ENCODE assay signal across 20 cellular contexts in genomic region chr14:79298373-79298772, GRCh38.
"Had no signal": no experiment of that assay in that cellular context is flagged by ENCODE, and none has a peak within 500 bp of the region (broad histone marks: within the 10 kb centered on the region; RNA-seq: fewer than 3 reads in every experiment).

No MANE protein-coding gene starts in this region.

- H3K27ac ChIP-seq: right atrium auricular region, skin epidermis, stomach, thoracic aorta, transverse colon had no signal

- H3K36me3 ChIP-seq: right atrium auricular region, stomach, thoracic aorta, transverse colon had no signal

- H3K4me3 Mint-ChIP-seq: naive thymus-derived CD8-positive, alpha-beta T cell; neural crest cell had no signal

- H3K27ac Mint-ChIP-seq: naive thymus-derived CD8-positive, alpha-beta T cell had no signal

- H3K36me3 Mint-ChIP-seq: naive thymus-derived CD8-positive, alpha-beta T cell had no signal

- DNase-seq: dermis blood vessel endothelial cell; erythroblast; foreskin melanocyte; head of caudate nucleus; hippocampal formation; mucosa of descending colon; naive thymus-derived CD8-positive, alpha-beta T cell; posterior cingulate gyrus; sigmoid colon; stimulated activated CD4-positive, alpha-beta T cell treated with anti-CD3 and anti-CD28 coated beads, Interleukin-12 subunit alpha, Interleukin-12 subunit beta, amount 100 ng/mL, for 4 hours; stimulated activated naive CD4-positive, alpha-beta T cell; stomach; substantia nigra; transverse colon had no signal

- ATAC-seq: naive thymus-derived CD8-positive, alpha-beta T cell had no signal

- H3K27me3 ChIP-seq: right atrium auricular region, sigmoid colon, stomach, transverse colon had no signal

- FAIRE-seq: colon, endothelial cell of umbilical vein had no signal

- H3K4me3 ChIP-seq: mucosa of descending colon, right atrium auricular region, sigmoid colon, skin epidermis, stomach, thoracic aorta, transverse colon had no signal

- H3K9me3 ChIP-seq: mucosa of descending colon, right atrium auricular region, sigmoid colon, stomach, thoracic aorta, transverse colon had no signal

- H3K4me1 ChIP-seq: right atrium auricular region had no signal
